In genomic region chr6:116420341-116420740, GRCh38 we compare ENCODE assay signal across 34 cellular contexts. TPM values are rescaled to one million over a fixed set of nuclear protein-coding genes. Genes with fewer than 3 reads are reported as not detected.
DNase-seq lines count a peak whose midpoint lies in the region; ATAC-seq, FAIRE-seq and TF ChIP-seq lines count a peak whose summit lies in the region.
"Had no signal": no experiment of that assay in that cellular context is flagged by ENCODE, and none has a peak within 500 bp of the region (broad histone marks: within the 10 kb centered on the region; RNA-seq: fewer than 3 reads in every experiment).

No MANE protein-coding gene starts in this region.

- H3K14ac ChIP-seq in trophoblast cell (ENCODE audit: low read length), result no peak overlapping the region

- WGBS in trophoblast cell (ENCODE audit: extremely low coverage, insufficient coverage, insufficient read length), result no CpG with 5 or more reads among the region's 5 CpGs

- no peak overlapping the region for H4K12ac ChIP-seq in trophoblast cell (ENCODE audit: low read depth, low read length)

- no peaks in the 10 kb centered on the region for H3K36me3 ChIP-seq in trophoblast cell (ENCODE audit: control insufficient read depth in 1 of 2, insufficient read depth in 2 of 2, low read length in 2 of 2)
- H3K36me3 ChIP-seq: BE2C, BLaER1 had no signal

- no peaks in the 10 kb centered on the region for H3K27me3 ChIP-seq in trophoblast cell (ENCODE audit: insufficient read depth, low read length)
- H3K27me3 ChIP-seq: BE2C; BLaER1; BLaER1 treated with 17β-estradiol and CSF1 and Interleukin-3, amounts not matched to agents 10 nM and 100 nM had no signal

- no peak overlapping the region for H4K91ac ChIP-seq in trophoblast cell (ENCODE audit: low read depth, low read length)

- H3K79me1 ChIP-seq in trophoblast cell (ENCODE audit: low read length), result no peaks in the 10 kb centered on the region

- H3K4me3 ChIP-seq in trophoblast cell (ENCODE audit: low read depth, low read length), result no peak overlapping the region
- H3K4me3 ChIP-seq: A549; BLaER1; BLaER1 treated with 17β-estradiol and CSF1 and Interleukin-3, amounts not matched to agents 10 nM and 100 nM had no signal

- H3K27ac ChIP-seq in trophoblast cell (ENCODE audit: low read depth, low read length), result no peak overlapping the region
- H3K27ac ChIP-seq: 22Rv1; A549; BLaER1; BLaER1 treated with 17β-estradiol and CSF1 and Interleukin-3, amounts not matched to agents 10 nM and 100 nM; C4-2B had no signal

- peaks cover 16% of the 10 kb centered on the region for H3K4me1 Mint-ChIP-seq in nephron progenitor cell
- H3K4me1 Mint-ChIP-seq: B cell; CD4-positive, alpha-beta memory T cell; CD8-positive, alpha-beta memory T cell had no signal

- no peaks in the 10 kb centered on the region for H3K79me2 ChIP-seq in trophoblast cell (ENCODE audit: control insufficient read depth, insufficient read depth, low read length, poor library complexity)

- H3K18ac ChIP-seq in trophoblast cell (ENCODE audit: low read length), result no peak overlapping the region

- H2AK5ac ChIP-seq in trophoblast cell (ENCODE audit: low read length), result no peak overlapping the region

- no peaks in the 10 kb centered on the region for H3K9me3 ChIP-seq in trophoblast cell (ENCODE audit: insufficient read depth, low read depth, low read length)
- H3K9me3 ChIP-seq: A549, BE2C, BLaER1, Caco-2 had no signal

- DNase-seq in GM19239 (ENCODE audit: insufficient read length, low spot score), result no peak
- no peak for DNase-seq in nephron progenitor cell
- DNase-seq in trophoblast cell, result peak; percentile 86 to 88
- DNase-seq in NCI-H345 treated with DMSO at 0.1 percent for 48 hours (lab: John Stamatoyannopoulos, UW; ENCODE audit: unreplicated experiment), result no peak
- DNase-seq: 8988T; ACHN; AML-193; BE2C; C1 segment of cervical spinal cord; Caco-2; Calu3; CD4-positive, alpha-beta memory T cell; CD4-positive, alpha-beta T cell; CD4-positive, CD25-positive, alpha-beta regulatory T cell; CD8-positive, alpha-beta memory T cell; CD8-positive, alpha-beta T cell; COR-L47; DMS 273 treated with DMSO at 0.1 percent for 48 hours; DMS153; DMS53; DMS79; DMS79 treated with DMSO at 0.1 percent for 48 hours; DND-41; EL had no signal

- peak; percentile 8 for FAIRE-seq in GM19239 (lab: Jason Lieb, UNC)
- FAIRE-seq: A549, D721Med had no signal

- no peak overlapping the region for H3K4me2 ChIP-seq in trophoblast cell (ENCODE audit: low read length)
- H3K4me2 ChIP-seq: A549; BLaER1; BLaER1 treated with 17β-estradiol and CSF1 and Interleukin-3, amounts not matched to agents 10 nM and 100 nM had no signal

- H2AFZ ChIP-seq in trophoblast cell (ENCODE audit: insufficient read depth, low read length, poor library complexity), result no peak overlapping the region

- no peak for TF ChIP-seq CTCF in nephron progenitor cell (IDR thresholded peaks at IDR 0.05)

- H3K9me3 Mint-ChIP-seq in nephron progenitor cell, result no peaks in the 10 kb centered on the region
- H3K9me3 Mint-ChIP-seq: CD4-positive, alpha-beta memory T cell; CD4-positive, alpha-beta T cell; CD8-positive, alpha-beta memory T cell; CD8-positive, alpha-beta T cell had no signal

- H2BK120ac ChIP-seq in trophoblast cell (ENCODE audit: insufficient read depth, low read length, poor library complexity), result no peak overlapping the region

- no peak overlapping the region for H3K4ac ChIP-seq in trophoblast cell (ENCODE audit: low read depth, low read length)

- peaks cover 15% of the 10 kb centered on the region for H3K36me3 Mint-ChIP-seq in nephron progenitor cell (ENCODE audit: low read depth)
- H3K36me3 Mint-ChIP-seq: CD4-positive, CD25-positive, alpha-beta regulatory T cell; CD8-positive, alpha-beta T cell had no signal

- H2BK12ac ChIP-seq in trophoblast cell (ENCODE audit: low read length), result no peak overlapping the region

- H2BK5ac ChIP-seq in trophoblast cell (ENCODE audit: low read depth, low read length, poor library complexity), result no peak overlapping the region

- no peaks in the 10 kb centered on the region for H3K4me1 ChIP-seq in trophoblast cell (ENCODE audit: control insufficient read depth in 1 of 2, insufficient read depth in 2 of 2, low read length in 2 of 2)
- H3K4me1 ChIP-seq: BE2C, BLaER1, Caco-2 had no signal

- peak overlapping the region; percentile 73 for H3K27ac Mint-ChIP-seq in nephron progenitor cell
- H3K27ac Mint-ChIP-seq: B cell; CD14-positive monocyte; CD4-positive, alpha-beta memory T cell; CD4-positive, alpha-beta T cell; CD4-positive, CD25-positive, alpha-beta regulatory T cell; CD8-positive, alpha-beta memory T cell; CD8-positive, alpha-beta T cell had no signal

- H3K4me3 Mint-ChIP-seq in nephron progenitor cell, result no peak overlapping the region
- H3K4me3 Mint-ChIP-seq: B cell; CD14-positive monocyte; CD4-positive, alpha-beta memory T cell; CD4-positive, alpha-beta T cell; CD4-positive, CD25-positive, alpha-beta regulatory T cell; CD8-positive, alpha-beta memory T cell; CD8-positive, alpha-beta T cell had no signal

- H4K8ac ChIP-seq in trophoblast cell (ENCODE audit: low read depth, low read length), result no peak overlapping the region

- no peak overlapping the region for H3K9ac ChIP-seq in trophoblast cell (ENCODE audit: low read length)
- H3K9ac ChIP-seq: BLaER1; BLaER1 treated with 17β-estradiol and CSF1 and Interleukin-3, amounts not matched to agents 10 nM and 100 nM had no signal

- ATAC-seq in GM21723 (IDR thresholded peaks at IDR 0.05; ENCODE audit: unreplicated experiment) (no peak), GM21825 (IDR thresholded peaks at IDR 0.05; ENCODE audit: unreplicated experiment) (no peak)
- ATAC-seq: A549; CD8-positive, alpha-beta T cell had no signal

- no peak overlapping the region for H3K23ac ChIP-seq in trophoblast cell (ENCODE audit: low read length)

- no peaks in the 10 kb centered on the region for H3K27me3 Mint-ChIP-seq in nephron progenitor cell (ENCODE audit: low read depth, poor library complexity)
- H3K27me3 Mint-ChIP-seq: B cell; CD4-positive, alpha-beta memory T cell; CD4-positive, alpha-beta T cell; CD8-positive, alpha-beta memory T cell had no signal

RNA-seq across cellular contexts. Expression of gene CALHM6, which starts 40.8 kb away (rescaled TPM):
- 1.8 TPM in 2 replicates for polyA plus RNA-seq in trophoblast cell (2013)

RNA-seq across cellular contexts. Expression of gene DSE, which starts 49.6 kb away (rescaled TPM):
- polyA plus RNA-seq in trophoblast cell (2013), result 20.0 and 20.3 TPM in 2 replicates

Comparison
In these comparisons a context has a peak if more than half of its experiments do, and no peak if none do; other contexts are left out.
1. DNase-seq: peak in trophoblast cell (2 of 2); none in GM19239 (single experiment), nephron progenitor cell (single experiment) and NCI-H345 treated with DMSO at 0.1 percent for 48 hours (single experiment).